In genomic region chr5:39203951-39204350, GRCh38 we compare ENCODE assay signal across 23 cellular contexts. TPM values are rescaled to one million over a fixed set of nuclear protein-coding genes. Genes with fewer than 3 reads are reported as not detected.
DNase-seq lines count a peak whose midpoint lies in the region; ATAC-seq and TF ChIP-seq lines count a peak whose summit lies in the region.
"Had no signal": no experiment of that assay in that cellular context is flagged by ENCODE, and none has a peak within 500 bp of the region (broad histone marks: within the 10 kb centered on the region; RNA-seq: fewer than 3 reads in every experiment).

No MANE protein-coding gene starts in this region.

- H3K27ac ChIP-seq in Peyer's patch (peak overlapping the region; percentile 61 to 74 (median 64)), colonic mucosa (peak overlapping the region; percentile 43), tibial nerve (no peak overlapping the region)
- H3K27ac ChIP-seq: ascending aorta, C4-2B, GM23248, SJCRH30 had no signal

- H3K4me3 ChIP-seq in Peyer's patch = no peak overlapping the region
- no peak overlapping the region for H3K4me3 ChIP-seq in colonic mucosa
- no peak overlapping the region for H3K4me3 ChIP-seq in tibial nerve
- H3K4me3 ChIP-seq: A549, ascending aorta, GM23248, SJCRH30 had no signal

- TF ChIP-seq POLR2A in Peyer's patch (IDR thresholded peaks at IDR 0.05) (no peak), tibial nerve (IDR thresholded peaks at IDR 0.05) (no peak)

- H3K27me3 ChIP-seq in Peyer's patch (no peaks in the 10 kb centered on the region), colonic mucosa (no peaks in the 10 kb centered on the region), tibial nerve (no peaks in the 10 kb centered on the region)
- H3K27me3 ChIP-seq: ascending aorta had no signal

- no peak for ATAC-seq in stimulated activated effector memory CD8-positive, alpha-beta T cell treated with anti-CD3 and anti-CD28 coated beads, Interleukin-12 subunit alpha, Interleukin-12 subunit beta, amount 100 ng/mL, for 72 hours
- ATAC-seq: A549, PC-3 had no signal

- H3K4me1 Mint-ChIP-seq in activated CD4-positive, alpha-beta T cell treated with anti-CD3 and anti-CD28 coated beads, Interleukin-2, amount 10 ng/mL, durations not matched to agents 7 days and 5 days = peaks cover 50% of the 10 kb centered on the region
- H3K4me1 Mint-ChIP-seq in stimulated activated effector memory CD8-positive, alpha-beta T cell treated with anti-CD3 and anti-CD28 coated beads, Interleukin-12 subunit alpha, Interleukin-12 subunit beta, amount 100 ng/mL, for 72 hours = peaks cover 76% of the 10 kb centered on the region
- H3K4me1 Mint-ChIP-seq: nephron progenitor cell had no signal

- DNase-seq in activated CD4-positive, alpha-beta T cell treated with anti-CD3 and anti-CD28 coated beads, Interleukin-2, amount 10 ng/mL, durations not matched to agents 7 days and 5 days = no peak
- DNase-seq in activated CD4-positive, alpha-beta T cell treated with anti-CD3 and anti-CD28 coated beads, Interleukin-2, amount 50 U/mL, for 1 hour = no peak
- DNase-seq in Peyer's patch (no peak), colonic mucosa (no peak), NCI-H82 treated with DMSO at 0.1 percent for 48 hours (lab: John Stamatoyannopoulos, UW; ENCODE audit: unreplicated experiment) (no peak), NCI-H2227 treated with DMSO at 0.1 percent for 48 hours (lab: John Stamatoyannopoulos, UW) (no peak), tibial nerve (ENCODE audit: low spot score in 2 of 2) (no peak)
- no peak for DNase-seq in stimulated activated effector memory CD8-positive, alpha-beta T cell treated with anti-CD3 and anti-CD28 coated beads, Interleukin-12 subunit alpha, Interleukin-12 subunit beta, amount 100 ng/mL, for 72 hours (ENCODE audit: low spot score in 2 of 2)
- DNase-seq: activated CD4-positive, alpha-beta T cell treated with anti-CD3 and anti-CD28 coated beads for 1 hour; DMS79 treated with DMSO at 0.1 percent for 48 hours; GM23248; mammary epithelial cell; NCI-H1436; NCI-H2171 treated with DMSO at 0.1 percent for 48 hours; NCI-H774; nephron progenitor cell; PC-3; SJCRH30 had no signal

- POLR2A ChIA-PET in activated CD4-positive, alpha-beta T cell treated with anti-CD3 and anti-CD28 coated beads, Interleukin-2, amount 10 ng/mL, durations not matched to agents 7 days and 5 days (lab: Charles Lee) = no interaction called here

- no peak for TF ChIP-seq CTCF in Peyer's patch (IDR thresholded peaks at IDR 0.05)
- TF ChIP-seq CTCF in colonic mucosa (IDR thresholded peaks at IDR 0.05) = no peak
- no peak for TF ChIP-seq CTCF in tibial nerve (IDR thresholded peaks at IDR 0.05)

- H3K9me3 ChIP-seq in Peyer's patch = no peaks in the 10 kb centered on the region
- H3K9me3 ChIP-seq in colonic mucosa = no peaks in the 10 kb centered on the region
- H3K9me3 ChIP-seq in tibial nerve = no peaks in the 10 kb centered on the region
- H3K9me3 ChIP-seq: A549, ascending aorta, SJCRH30 had no signal

- CTCF ChIA-PET in activated CD4-positive, alpha-beta T cell treated with anti-CD3 and anti-CD28 coated beads, Interleukin-2, amount 10 ng/mL, durations not matched to agents 7 days and 5 days (lab: Charles Lee) = interaction anchor here (4.9 kb wide), 1 partner anchor 13 kb away, joined by 30 read pairs; the partner anchor contains the start of gene FYB1

- no peak overlapping the region for H3K9ac ChIP-seq in colonic mucosa (ENCODE audit: low read depth in 2 of 2, low read length in 2 of 2)
- H3K9ac ChIP-seq: GM23248 had no signal

- intact Hi-C loops in colonic mucosa (cut with DNase I) = no loop called here

- 66% methylated on average over 1 of the region's 1 CpG for WGBS in tibial nerve, 2 donors

- H3K4me3 Mint-ChIP-seq in activated CD4-positive, alpha-beta T cell treated with anti-CD3 and anti-CD28 coated beads, Interleukin-2, amount 10 ng/mL, durations not matched to agents 7 days and 5 days = peak overlapping the region; percentile 93
- H3K4me3 Mint-ChIP-seq in stimulated activated effector memory CD8-positive, alpha-beta T cell treated with anti-CD3 and anti-CD28 coated beads, Interleukin-12 subunit alpha, Interleukin-12 subunit beta, amount 100 ng/mL, for 72 hours = peak overlapping the region; percentile 85
- H3K4me3 Mint-ChIP-seq: nephron progenitor cell, type B pancreatic cell had no signal

- no peaks in the 10 kb centered on the region for H3K27me3 Mint-ChIP-seq in activated CD4-positive, alpha-beta T cell treated with anti-CD3 and anti-CD28 coated beads, Interleukin-2, amount 10 ng/mL, durations not matched to agents 7 days and 5 days

- H3K4me1 ChIP-seq in Peyer's patch (no peaks in the 10 kb centered on the region), colonic mucosa (no peaks in the 10 kb centered on the region), tibial nerve (peaks cover 0 to 16% (median 0%) of the 10 kb centered on the region in 4 donors)
- H3K4me1 ChIP-seq: ascending aorta, SJCRH30 had no signal

- H3K27ac Mint-ChIP-seq in activated CD4-positive, alpha-beta T cell treated with anti-CD3 and anti-CD28 coated beads, Interleukin-2, amount 10 ng/mL, durations not matched to agents 7 days and 5 days = peak overlapping the region; percentile 93
- H3K27ac Mint-ChIP-seq in stimulated activated effector memory CD8-positive, alpha-beta T cell treated with anti-CD3 and anti-CD28 coated beads, Interleukin-12 subunit alpha, Interleukin-12 subunit beta, amount 100 ng/mL, for 72 hours = peak overlapping the region; percentile 98
- H3K27ac Mint-ChIP-seq: nephron progenitor cell, type B pancreatic cell had no signal

- H3K9me3 Mint-ChIP-seq in activated CD4-positive, alpha-beta T cell treated with anti-CD3 and anti-CD28 coated beads, Interleukin-2, amount 10 ng/mL, durations not matched to agents 7 days and 5 days = no peaks in the 10 kb centered on the region
- no peaks in the 10 kb centered on the region for H3K9me3 Mint-ChIP-seq in stimulated activated effector memory CD8-positive, alpha-beta T cell treated with anti-CD3 and anti-CD28 coated beads, Interleukin-12 subunit alpha, Interleukin-12 subunit beta, amount 100 ng/mL, for 72 hours
- H3K9me3 Mint-ChIP-seq: nephron progenitor cell, type B pancreatic cell had no signal

- H3K36me3 ChIP-seq in Peyer's patch (no peaks in the 10 kb centered on the region), colonic mucosa (no peaks in the 10 kb centered on the region), tibial nerve (no peaks in the 10 kb centered on the region)
- H3K36me3 ChIP-seq: ascending aorta, SJCRH30 had no signal

- H3K36me3 Mint-ChIP-seq in activated CD4-positive, alpha-beta T cell treated with anti-CD3 and anti-CD28 coated beads, Interleukin-2, amount 10 ng/mL, durations not matched to agents 7 days and 5 days (ENCODE audit: low read depth) = peaks cover 34% of the 10 kb centered on the region
- peaks cover 12% of the 10 kb centered on the region for H3K36me3 Mint-ChIP-seq in stimulated activated effector memory CD8-positive, alpha-beta T cell treated with anti-CD3 and anti-CD28 coated beads, Interleukin-12 subunit alpha, Interleukin-12 subunit beta, amount 100 ng/mL, for 72 hours
- H3K36me3 Mint-ChIP-seq: type B pancreatic cell had no signal

- TF ChIP-seq EP300 in tibial nerve (IDR thresholded peaks at IDR 0.05) = no peak

RNA-seq across cellular contexts. Expression of gene FYB1, which starts 15.4 kb away (rescaled TPM):
- 100 to 1,000 TPM; 396 to 480 TPM for total RNA-seq in activated CD4-positive, alpha-beta T cell treated with anti-CD3 and anti-CD28 coated beads, Interleukin-2, amount 10 ng/mL, durations not matched to agents 7 days and 5 days
- total RNA-seq in Peyer's patch (100 to 1,000 TPM in 1 of 4 donors, 10 to 100 TPM in 3; 12.1 to 184 (median 17.6) TPM), colonic mucosa (1 to 10 TPM; 6.1 to 8.6 TPM), tibial nerve (10 to 100 TPM in 2 of 4 donors, 1 to 10 TPM in 2; 6.7 to 25.1 (median 16.3) TPM)
- total RNA-seq: fibroblast of villous mesenchyme, GM23248, SJCRH30 had no signal

Comparison
In these comparisons a context has a peak if more than half of its experiments do, and no peak if none do; other contexts are left out.
1. H3K27ac ChIP-seq: peak in Peyer's patch (4 of 4) and colonic mucosa (single experiment); none in tibial nerve (0 of 4).